In the genomic region with DNA sequence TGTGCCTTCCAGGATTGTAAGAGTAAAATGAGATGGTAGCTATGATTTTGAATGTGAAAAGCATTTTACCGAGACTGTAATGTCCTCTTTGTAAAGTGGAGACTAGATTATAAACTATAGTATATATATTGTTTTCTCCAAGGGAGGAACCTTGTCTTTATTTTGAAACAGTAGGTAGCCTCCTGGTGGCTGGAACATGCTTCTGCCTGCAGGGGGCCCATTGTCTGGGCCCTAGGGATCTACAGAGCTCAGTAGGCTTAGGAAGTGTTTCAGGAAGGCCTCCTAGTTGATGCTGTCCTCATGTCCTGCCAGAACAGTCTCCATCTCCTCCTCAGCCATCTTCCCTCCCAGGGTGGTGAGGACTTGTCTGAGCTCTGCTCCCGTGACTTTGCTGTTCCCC, we compare ENCODE assay signal across 10 cellular contexts. TPM values are rescaled to one million over a fixed set of nuclear protein-coding genes. Genes with fewer than 3 reads are reported as not detected.
DNase-seq lines count a peak whose midpoint lies in the region; TF ChIP-seq lines count a peak whose summit lies in the region.
"Had no signal": no experiment of that assay in that cellular context is flagged by ENCODE, and none has a peak within 500 bp of the region (broad histone marks: within the 10 kb centered on the region; RNA-seq: fewer than 3 reads in every experiment).

No MANE protein-coding gene starts in this region.

- H3K27me3 ChIP-seq in SU-DHL-6 (ENCODE audit: low read length) (no peaks in the 10 kb centered on the region), mesendoderm (ENCODE audit: insufficient read depth, low read length, poor library complexity) (no peaks in the 10 kb centered on the region), MM.1S (replicated peaks; ENCODE audit: insufficient read depth, low read length) (no peaks in the 10 kb centered on the region)

- H3K4me1 ChIP-seq in mesendoderm (ENCODE audit: control insufficient read depth, low read depth, low read length) (peaks cover 5% of the 10 kb centered on the region), MM.1S (ENCODE audit: low read length) (peaks cover 6% of the 10 kb centered on the region; the same call in 1 of the 2 replicates)

- H4K20me1 ChIP-seq in SU-DHL-6 (ENCODE audit: low read depth, low read length) = no peaks in the 10 kb centered on the region
- H4K20me1 ChIP-seq in MM.1S (ENCODE audit: insufficient read depth, low read length) = no peaks in the 10 kb centered on the region

- H3K36me3 ChIP-seq in SU-DHL-6 (ENCODE audit: low read length) (peaks cover 19% of the 10 kb centered on the region; the same call in 1 of the 2 replicates), mesendoderm (ENCODE audit: control insufficient read depth, insufficient read depth, low read length) (peaks cover 2% of the 10 kb centered on the region), MM.1S (replicated peaks; ENCODE audit: insufficient read depth, low read length) (peaks cover 3% of the 10 kb centered on the region; the same call in 1 of the 2 replicates)

- no peak overlapping the region for H3K56ac ChIP-seq in mesendoderm (ENCODE audit: low read length)

- peaks cover 39% of the 10 kb centered on the region for H3K4me1 Mint-ChIP-seq in CD14-positive monocyte

- H3K23ac ChIP-seq in mesendoderm (ENCODE audit: low read length) = no peak overlapping the region

- no peaks in the 10 kb centered on the region for H3K27me3 Mint-ChIP-seq in CD14-positive monocyte (ENCODE audit: low read depth in 3 of 3)
- H3K27me3 Mint-ChIP-seq: IgD-negative memory B cell had no signal

- peaks cover 15% of the 10 kb centered on the region for H3F3A ChIP-seq in SU-DHL-6 (ENCODE audit: insufficient read depth)
- H3F3A ChIP-seq in MM.1S (ENCODE audit: insufficient read depth, low read length) = peaks cover 18% of the 10 kb centered on the region

- no peaks in the 10 kb centered on the region for H3K9me3 Mint-ChIP-seq in CD14-positive monocyte
- H3K9me3 Mint-ChIP-seq: IgD-negative memory B cell had no signal

- no peak overlapping the region for H4K5ac ChIP-seq in mesendoderm (ENCODE audit: low read length)

- H3K9me2 ChIP-seq in SU-DHL-6 (replicated peaks; ENCODE audit: insufficient read depth, low read length) (no peaks in the 10 kb centered on the region), MM.1S (replicated peaks; ENCODE audit: insufficient read depth, low read length) (no peaks in the 10 kb centered on the region)

- H3K18ac ChIP-seq in mesendoderm (ENCODE audit: low read length) = no peak overlapping the region

- no peak overlapping the region for H2BK15ac ChIP-seq in mesendoderm (replicated peaks; ENCODE audit: low read depth)

- H3K4me2 ChIP-seq in SU-DHL-6 (ENCODE audit: low read depth, low read length, poor library complexity, severe bottlenecking) (peak overlapping the region; percentile 20), mesendoderm (ENCODE audit: low read length) (no peak overlapping the region), MM.1S (ENCODE audit: low read depth, low read length) (no peak overlapping the region)

- H3K27ac ChIP-seq in SU-DHL-6 (ENCODE audit: low read depth, low read length) = no peak overlapping the region
- no peak overlapping the region for H3K27ac ChIP-seq in mesendoderm (ENCODE audit: low read depth, low read length)
- no peak overlapping the region for H3K27ac ChIP-seq in MM.1S (ENCODE audit: low read length)

- no CpG with 5 or more reads among the region's 2 CpGs for WGBS in mesendoderm (ENCODE audit: extremely low coverage, insufficient coverage, low lambda C conversion rate)

- H2BK5ac ChIP-seq in mesendoderm (ENCODE audit: low read length) = no peak overlapping the region

- peak overlapping the region; percentile 55 for H2AK5ac ChIP-seq in mesendoderm (ENCODE audit: low read length)

- TF ChIP-seq CTCF in CD14-positive monocyte (IDR thresholded peaks at IDR 0.05) (peak; percentile 17), GM12872 (IDR thresholded peaks at IDR 0.05; ENCODE audit: insufficient read depth, low read depth, low read length) (peak; percentile 38; the same call in 1 of the 3 replicates), SU-DHL-6 (IDR thresholded peaks at IDR 0.05; ENCODE audit: insufficient read depth, low read length, poor library complexity, severe bottlenecking) (no peak), MM.1S (IDR thresholded peaks at IDR 0.05; ENCODE audit: low read length) (no peak)

- no peak overlapping the region for H3K4ac ChIP-seq in mesendoderm (ENCODE audit: low read depth, low read length)

- H3K79me2 ChIP-seq in SU-DHL-6 (ENCODE audit: insufficient read depth, low read length) = peaks cover 42% of the 10 kb centered on the region
- peaks cover 32% of the 10 kb centered on the region for H3K79me2 ChIP-seq in mesendoderm (ENCODE audit: control insufficient read depth, insufficient read depth, low read length)
- H3K79me2 ChIP-seq in MM.1S (ENCODE audit: low read length) = peaks cover 33% of the 10 kb centered on the region

- intact Hi-C loops in CD14-positive monocyte (cut with micrococcal nuclease) = loop anchor here in 1 of 2 donors (2.0 kb wide), 1 partner anchor 14 kb away; a partner anchor contains a TSS

- H3K36me3 Mint-ChIP-seq in CD14-positive monocyte = peaks cover 19 to 29% of the 10 kb centered on the region in 2 donors

- no peak overlapping the region for H4K8ac ChIP-seq in mesendoderm (ENCODE audit: low read depth, low read length)

- H3K4me3 ChIP-seq in SU-DHL-6 (ENCODE audit: insufficient read depth, low read length, poor library complexity, severe bottlenecking) (no peak overlapping the region), mesendoderm (ENCODE audit: low read length) (no peak overlapping the region), MM.1S (ENCODE audit: low read length) (no peak overlapping the region)

- peaks cover 8% of the 10 kb centered on the region for H3K79me1 ChIP-seq in mesendoderm (ENCODE audit: low read length)

- no peaks in the 10 kb centered on the region for H3K9me3 ChIP-seq in SU-DHL-6 (ENCODE audit: insufficient read depth, low read length)
- H3K9me3 ChIP-seq in MM.1S (replicated peaks; ENCODE audit: insufficient read depth, low read length) = no peaks in the 10 kb centered on the region

- DNase-seq in CD14-positive monocyte (ENCODE audit: low spot score) = no peak
- DNase-seq in mesendoderm = peak; percentile 30
- no peak for DNase-seq in MM.1S
- DNase-seq in stimulated activated CD4-positive, alpha-beta T cell treated with anti-CD3 and anti-CD28 coated beads, Interleukin-1b, Interleukin-23, amount 100 ng/mL, for 48 hours = no peak
- DNase-seq in NCI-H1694 treated with DMSO at 0.1 percent for 48 hours (lab: John Stamatoyannopoulos, UW) = no peak
- DNase-seq: activated naive CD4-positive, alpha-beta T cell; hippocampal formation had no signal

- no peak overlapping the region for H3K4me3 Mint-ChIP-seq in CD14-positive monocyte

- H3K9ac ChIP-seq in SU-DHL-6 (ENCODE audit: low read length) (no peak overlapping the region), mesendoderm (ENCODE audit: low read length) (no peak overlapping the region), MM.1S (ENCODE audit: low read length) (no peak overlapping the region)

- peak overlapping the region in 5 of 7 donors; percentile 54 to 79 (median 62) for H3K27ac Mint-ChIP-seq in CD14-positive monocyte

- H2AFZ ChIP-seq in SU-DHL-6 (ENCODE audit: low read depth, low read length, severe bottlenecking) = no peak overlapping the region
- no peak overlapping the region for H2AFZ ChIP-seq in MM.1S (ENCODE audit: low read length)

- no peak overlapping the region for H2BK120ac ChIP-seq in mesendoderm (ENCODE audit: low read depth, low read length)

RNA-seq across cellular contexts. Expression of a gene that starts 3.0 kb away (rescaled TPM):
- 1 to 10 TPM; 3.5 to 6.2 TPM for polyA plus RNA-seq in CD14-positive monocyte
- polyA plus RNA-seq in mesendoderm (2013, experiment 1 of 2) = 14.3 TPM
- polyA plus RNA-seq in mesendoderm (2013, experiment 2 of 2) = 14.6 TPM

RNA-seq across cellular contexts. Expression of a gene that starts 14.2 kb away (rescaled TPM):
- polyA plus RNA-seq in CD14-positive monocyte = 100 to 1,000 TPM; 115 to 120 TPM
- polyA plus RNA-seq in mesendoderm (2013, experiment 1 of 2) = 396 TPM
- 398 TPM for polyA plus RNA-seq in mesendoderm (2013, experiment 2 of 2)

Comparison
In these comparisons a context has a peak if more than half of its experiments do, and no peak if none do; other contexts are left out.
1. CTCF ChIP-seq: peak in CD14-positive monocyte (single experiment) and GM12872 (single experiment); none in SU-DHL-6 (single experiment) and MM.1S (single experiment).